In genomic region chr4:148095346-148095923, GRCh38 we compare ENCODE assay signal across 17 cellular contexts.
A peak's percentile ranks its signal among the peaks of the same experiment; 100 is the strongest.
DNase-seq lines count a peak whose midpoint lies in the region; ATAC-seq and TF ChIP-seq lines count a peak whose summit lies in the region.
"Had no signal": no experiment of that assay in that cellular context is flagged by ENCODE, and none has a peak within 500 bp of the region (broad histone marks: within the 10 kb centered on the region; RNA-seq: fewer than 3 reads in every experiment).

No MANE protein-coding gene starts in this region.

- no peak for TF ChIP-seq CTCF in mucosa of descending colon (IDR thresholded peaks at IDR 0.05)

- DNase-seq in Right ventricle myocardium superior = no peak
- DNase-seq in Right ventricle myocardium inferior (ENCODE audit: missing footprints) = no peak
- no peak for DNase-seq in left cardiac atrium
- DNase-seq in mucosa of descending colon = no peak
- DNase-seq in activated CD4-positive, alpha-beta T cell treated with anti-CD3 and anti-CD28 coated beads for 1 hour = no peak
- no peak for DNase-seq in cerebellar cortex (ENCODE audit: low spot score)
- DNase-seq: Calu3, DMS79 treated with DMSO at 0.1 percent for 48 hours, GF-D8, H7, MM.1S, NCI-H2029 treated with DMSO at 0.1 percent for 48 hours, NCI-H2227 treated with DMSO at 0.1 percent for 48 hours, NCI-H69, RPMI8226, SHP77 treated with DMSO at 0.1 percent for 48 hours had no signal

- no peaks in the 10 kb centered on the region for H3K36me3 ChIP-seq in mucosa of descending colon (ENCODE audit: low read depth)

- H3K4me1 ChIP-seq in mucosa of descending colon (ENCODE audit: low read depth) = no peaks in the 10 kb centered on the region

- peak; percentile 45 for ATAC-seq in Right ventricle myocardium superior (ENCODE audit: poor library complexity)
- ATAC-seq in Right ventricle myocardium inferior = no peak
- peak; percentile 35 to 42 for ATAC-seq in left cardiac atrium
- peak; percentile 17 for ATAC-seq in mucosa of descending colon
- ATAC-seq in GM19035 (IDR thresholded peaks at IDR 0.05; ENCODE audit: unreplicated experiment) = no peak

- H3K4me3 ChIP-seq in mucosa of descending colon = no peak overlapping the region

- intact Hi-C loops in Right ventricle myocardium superior (cut with DNase I) (no loop called here), Right ventricle myocardium inferior (cut with DNase I) (no loop called here), left cardiac atrium (cut with DNase I) (no loop called here), mucosa of descending colon (cut with DNase I, micrococcal nuclease) (no loop called here)

- H3K9me3 ChIP-seq in mucosa of descending colon = no peaks in the 10 kb centered on the region

Comparison
In these comparisons a context has a peak if more than half of its experiments do, and no peak if none do; other contexts are left out.
1. ATAC-seq: peak in Right ventricle myocardium superior (single experiment), left cardiac atrium (2 of 2) and mucosa of descending colon (single experiment); none in Right ventricle myocardium inferior (single experiment) and GM19035 (single experiment).